ENCODE assay signal across 25 cellular contexts in the genomic region with DNA sequence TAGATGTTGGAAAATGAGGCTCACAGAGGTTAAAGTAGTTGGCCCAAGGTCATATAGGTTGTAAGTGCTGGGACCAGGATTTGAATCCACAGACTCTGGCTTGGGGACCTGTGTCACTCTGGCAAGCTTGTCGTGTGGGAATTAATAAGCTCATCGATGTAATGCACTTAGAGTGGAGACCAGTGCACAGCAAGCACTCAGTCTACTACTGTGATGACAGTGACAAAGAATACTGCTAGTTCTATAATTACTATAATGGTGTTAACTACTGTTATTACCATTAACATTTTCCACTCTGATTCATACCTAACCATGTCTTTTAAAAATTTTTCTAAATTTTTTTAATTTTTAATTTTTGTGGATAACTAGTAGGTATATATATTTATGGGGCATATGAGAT. TPM values are rescaled to one million over a fixed set of nuclear protein-coding genes. Genes with fewer than 3 reads are reported as not detected.
DNase-seq lines count a peak whose midpoint lies in the region; ATAC-seq lines count a peak whose summit lies in the region.
"Had no signal": no experiment of that assay in that cellular context is flagged by ENCODE, and none has a peak within 500 bp of the region (broad histone marks: within the 10 kb centered on the region; RNA-seq: fewer than 3 reads in every experiment).

No MANE protein-coding gene starts in this region.

- H3K4me1 Mint-ChIP-seq in activated T-cell treated with anti-CD3 and anti-CD28 coated beads, Interleukin-2, amount 50 U/mL, for 24 hours (ENCODE audit: low read depth), result peaks cover 46% of the 10 kb centered on the region
- H3K4me1 Mint-ChIP-seq in activated naive CD8-positive, alpha-beta T cell treated with anti-CD3 and anti-CD28 coated beads for 36 hours, result peaks cover 38% of the 10 kb centered on the region

- H3K27me3 Mint-ChIP-seq in activated T-cell treated with anti-CD3 and anti-CD28 coated beads, Interleukin-2, amount 50 U/mL, for 24 hours, result no peaks in the 10 kb centered on the region
- H3K27me3 Mint-ChIP-seq in activated naive CD8-positive, alpha-beta T cell treated with anti-CD3 and anti-CD28 coated beads for 36 hours, result no peaks in the 10 kb centered on the region
- H3K27me3 Mint-ChIP-seq: activated naive CD8-positive, alpha-beta T cell treated with anti-CD3 and anti-CD28 coated beads, Interleukin-2, amount 10 ng/mL, durations not matched to agents 7 days and 5 days; dendritic cell treated with granulocyte-macrophage colony-stimulating factor and Interleukin-4, amounts not matched to agents 40 ng/mL and 50 ng/mL, for 4 days; T-cell had no signal

- peak overlapping the region; percentile 58 for H3K4me3 Mint-ChIP-seq in activated T-cell treated with anti-CD3 and anti-CD28 coated beads, Interleukin-2, amount 50 U/mL, for 24 hours
- peak overlapping the region; percentile 32 for H3K4me3 Mint-ChIP-seq in activated naive CD8-positive, alpha-beta T cell treated with anti-CD3 and anti-CD28 coated beads for 36 hours
- H3K4me3 Mint-ChIP-seq: activated naive CD8-positive, alpha-beta T cell treated with anti-CD3 and anti-CD28 coated beads, Interleukin-2, amount 10 ng/mL, durations not matched to agents 7 days and 5 days; dendritic cell treated with granulocyte-macrophage colony-stimulating factor and Interleukin-4, amounts not matched to agents 40 ng/mL and 50 ng/mL, for 4 days; mesothelial cell of epicardium; nephron; T-cell had no signal

- peak overlapping the region; percentile 94 for H3K27ac Mint-ChIP-seq in activated T-cell treated with anti-CD3 and anti-CD28 coated beads, Interleukin-2, amount 50 U/mL, for 24 hours
- H3K27ac Mint-ChIP-seq in activated naive CD8-positive, alpha-beta T cell treated with anti-CD3 and anti-CD28 coated beads for 36 hours, result peak overlapping the region; percentile 77
- H3K27ac Mint-ChIP-seq: activated naive CD8-positive, alpha-beta T cell treated with anti-CD3 and anti-CD28 coated beads, Interleukin-2, amount 10 ng/mL, durations not matched to agents 7 days and 5 days; dendritic cell treated with granulocyte-macrophage colony-stimulating factor and Interleukin-4, amounts not matched to agents 40 ng/mL and 50 ng/mL, for 4 days; mesothelial cell of epicardium; nephron; T-cell had no signal

- DNase-seq in activated T-cell treated with anti-CD3 and anti-CD28 coated beads, Interleukin-2, amount 50 U/mL, for 24 hours, result peak; percentile 35
- DNase-seq in activated T-cell treated with anti-CD3 and anti-CD28 coated beads, Interleukin-2, amount 50 U/mL, for 48 hours, result no peak
- peak; percentile 21 for DNase-seq in activated naive CD8-positive, alpha-beta T cell treated with anti-CD3 and anti-CD28 coated beads for 36 hours
- DNase-seq in midbrain (lab: John Stamatoyannopoulos, UW) (no peak), NCI-H345 (lab: John Stamatoyannopoulos, UW) (no peak)
- DNase-seq: activated CD4-positive, CD25-positive, alpha-beta regulatory T cell; activated naive CD8-positive, alpha-beta T cell treated with anti-CD3 and anti-CD28 coated beads, Interleukin-2, amount 10 ng/mL, durations not matched to agents 7 days and 5 days; C1 segment of cervical spinal cord; central memory CD4-positive, alpha-beta T cell; KG1; MM.1S; NCI-H146; NCI-H524; pancreas; SJCRH30; stimulated activated CD4-positive, alpha-beta T cell treated with anti-CD3 and anti-CD28 coated beads, Interleukin-4, amount 100 ng/mL, for 4 hours; stimulated activated naive CD4-positive, alpha-beta T cell treated with Interleukin-2 at 50 U/mL for 16 hours; T-cell; thyroid gland had no signal

- peaks cover 22% of the 10 kb centered on the region for H3K36me3 Mint-ChIP-seq in activated T-cell treated with anti-CD3 and anti-CD28 coated beads, Interleukin-2, amount 50 U/mL, for 24 hours (ENCODE audit: low read depth)
- H3K36me3 Mint-ChIP-seq in activated naive CD8-positive, alpha-beta T cell treated with anti-CD3 and anti-CD28 coated beads for 36 hours, result peaks cover 45% of the 10 kb centered on the region
- H3K36me3 Mint-ChIP-seq: mesothelial cell of epicardium, T-cell had no signal

- H3K9me3 Mint-ChIP-seq in activated T-cell treated with anti-CD3 and anti-CD28 coated beads, Interleukin-2, amount 50 U/mL, for 24 hours, result no peaks in the 10 kb centered on the region
- H3K9me3 Mint-ChIP-seq in activated naive CD8-positive, alpha-beta T cell treated with anti-CD3 and anti-CD28 coated beads for 36 hours, result no peaks in the 10 kb centered on the region
- H3K9me3 Mint-ChIP-seq: activated naive CD8-positive, alpha-beta T cell treated with anti-CD3 and anti-CD28 coated beads, Interleukin-2, amount 10 ng/mL, durations not matched to agents 7 days and 5 days; dendritic cell treated with granulocyte-macrophage colony-stimulating factor and Interleukin-4, amounts not matched to agents 40 ng/mL and 50 ng/mL, for 4 days; mesothelial cell of epicardium; nephron; T-cell had no signal

- ATAC-seq in GM19035 (IDR thresholded peaks at IDR 0.05; ENCODE audit: unreplicated experiment), result peak; percentile 49
- peak; percentile 68 for ATAC-seq in HG02885 (IDR thresholded peaks at IDR 0.05; ENCODE audit: poor library complexity, unreplicated experiment)
- no peak for ATAC-seq in GM19328 (IDR thresholded peaks at IDR 0.05; ENCODE audit: unreplicated experiment)
- ATAC-seq: pancreas, T-cell had no signal

RNA-seq across cellular contexts. Expression of a gene that starts 12.8 kb away (rescaled TPM):
- total RNA-seq in activated naive CD8-positive, alpha-beta T cell treated with anti-CD3 and anti-CD28 coated beads for 36 hours, result 10 to 100 TPM; 42.0 to 54.0 TPM

Comparison
In these comparisons a context has a peak if more than half of its experiments do, and no peak if none do; other contexts are left out.
1. DNase-seq: peak in activated T-cell treated with anti-CD3 and anti-CD28 coated beads, Interleukin-2, amount 50 U/mL, for 24 hours (single experiment) and activated naive CD8-positive, alpha-beta T cell treated with anti-CD3 and anti-CD28 coated beads for 36 hours (single experiment); none in activated T-cell treated with anti-CD3 and anti-CD28 coated beads, Interleukin-2, amount 50 U/mL, for 48 hours (0 of 2), midbrain (single experiment) and NCI-H345 (single experiment).